ENCODE assay signal across 21 cellular contexts in genomic region chr13:88153353-88153752, GRCh38.
DNase-seq lines count a peak whose midpoint lies in the region; ATAC-seq and TF ChIP-seq lines count a peak whose summit lies in the region.
"Had no signal": no experiment of that assay in that cellular context is flagged by ENCODE, and none has a peak within 500 bp of the region (broad histone marks: within the 10 kb centered on the region; RNA-seq: fewer than 3 reads in every experiment).

No MANE protein-coding gene starts in this region.

- H3K4me3 ChIP-seq in SK-N-SH (ENCODE audit: low read depth in 2 of 2, low read length in 1 of 2), result no peak overlapping the region
- H3K4me3 ChIP-seq in MG63, result no peak overlapping the region
- no peak overlapping the region for H3K4me3 ChIP-seq in mucosa of descending colon
- H3K4me3 ChIP-seq: BLaER1, GM12878, GM23338, HAP-1 had no signal

- CTCF ChIA-PET in SK-N-SH (lab: Yijun Ruan, JAX), result no interaction called here

- H3K4me1 ChIP-seq in SK-N-SH (ENCODE audit: control insufficient read depth in 1 of 2, insufficient read depth in 2 of 2, low read depth in 1 of 2, low read length in 1 of 2), result no peaks in the 10 kb centered on the region; a peak in 1 of 4 replicates
- H3K4me1 ChIP-seq in foreskin keratinocyte, result no peaks in the 10 kb centered on the region
- no peaks in the 10 kb centered on the region for H3K4me1 ChIP-seq in mucosa of descending colon (ENCODE audit: low read depth)
- H3K4me1 ChIP-seq: BLaER1, Caco-2, HAP-1 had no signal

- H4K20me1 ChIP-seq in SK-N-SH (ENCODE audit: insufficient read depth), result no peaks in the 10 kb centered on the region
- H4K20me1 ChIP-seq: BLaER1 had no signal

- no peak overlapping the region for H3K4me2 ChIP-seq in SK-N-SH
- H3K4me2 ChIP-seq: BLaER1, GM23338 had no signal

- no peak overlapping the region for H3K9ac ChIP-seq in SK-N-SH
- H3K9ac ChIP-seq: BLaER1 had no signal

- no peaks in the 10 kb centered on the region for H3K9me3 ChIP-seq in SK-N-SH
- no peaks in the 10 kb centered on the region for H3K9me3 ChIP-seq in MG63
- peaks cover 5% of the 10 kb centered on the region for H3K9me3 ChIP-seq in mucosa of descending colon
- H3K9me3 ChIP-seq: Caco-2, HAP-1 had no signal

- no peak for TF ChIP-seq EP300 in SK-N-SH (IDR thresholded peaks at IDR 0.05; ENCODE audit: borderline replicate concordance in 1 of 2, low read depth in 1 of 2, low read length in 1 of 2)

- no peaks in the 10 kb centered on the region for H3K27me3 ChIP-seq in SK-N-SH (ENCODE audit: insufficient read depth)
- no peaks in the 10 kb centered on the region for H3K27me3 ChIP-seq in MG63
- no peaks in the 10 kb centered on the region for H3K27me3 ChIP-seq in foreskin keratinocyte
- H3K27me3 ChIP-seq: BLaER1 had no signal

- H2AFZ ChIP-seq in SK-N-SH (ENCODE audit: low read depth), result no peak overlapping the region
- H2AFZ ChIP-seq: GM23338 had no signal

- TF ChIP-seq CTCF in SK-N-SH (IDR thresholded peaks at IDR 0.05) (no peak), foreskin keratinocyte (conservative IDR thresholded peaks at IDR 0.05) (no peak), mucosa of descending colon (IDR thresholded peaks at IDR 0.05) (no peak)

- H3K9me2 ChIP-seq in SK-N-SH, result no peaks in the 10 kb centered on the region

- WGBS in SK-N-SH (ENCODE audit: low lambda C conversion rate), result 48% methylated on average over 7 of the region's 8 CpGs

- no peaks in the 10 kb centered on the region for H3K79me2 ChIP-seq in SK-N-SH (ENCODE audit: insufficient read depth)

- H3K36me3 ChIP-seq in SK-N-SH (replicated peaks in 1 of 2; ENCODE audit: control insufficient read depth in 1 of 2, insufficient read depth in 2 of 2, low read length in 1 of 2) (no peaks in the 10 kb centered on the region), MG63 (no peaks in the 10 kb centered on the region), mucosa of descending colon (ENCODE audit: low read depth) (no peaks in the 10 kb centered on the region)
- H3K36me3 ChIP-seq: BLaER1, HAP-1 had no signal

- no peaks in the 10 kb centered on the region for H3F3A ChIP-seq in SK-N-SH (replicated peaks; ENCODE audit: insufficient read depth)

- DNase-seq in SK-N-SH, result no peak
- DNase-seq in MG63, result peak; percentile 2
- peak; percentile 11 to 49 for DNase-seq in foreskin keratinocyte
- DNase-seq in DMS153 (lab: John Stamatoyannopoulos, UW), result no peak
- DNase-seq in SW480 (ENCODE audit: low spot score), result no peak
- no peak for DNase-seq in mucosa of descending colon
- DNase-seq: Caco-2; CD4-positive, CD25-positive, alpha-beta regulatory T cell; CD8-positive, alpha-beta T cell; DMS79; EL; GDM1; HFFc6 had no signal

- POLR2A ChIA-PET in SK-N-SH (lab: Yijun Ruan, JAX), result no interaction called here

- TF ChIP-seq RAD21 in SK-N-SH (IDR thresholded peaks at IDR 0.05; ENCODE audit: low read length), result no peak

- H3K27ac ChIP-seq in SK-N-SH (ENCODE audit: low read depth in 2 of 2, low read length in 1 of 2) (no peak overlapping the region), foreskin keratinocyte (no peak overlapping the region)
- H3K27ac ChIP-seq: 22Rv1, BLaER1, C4-2B had no signal

- ATAC-seq in SK-N-SH treated with all-trans-retinoic acid at 6 μM for 48 hours (peak; percentile 45), foreskin keratinocyte (peak; percentile 92), GM21367 (IDR thresholded peaks at IDR 0.05; ENCODE audit: unreplicated experiment) (no peak), mucosa of descending colon (no peak)
- ATAC-seq: CD8-positive, alpha-beta T cell; GM12878; GM23338 had no signal

- intact Hi-C loops in mucosa of descending colon (cut with DNase I, micrococcal nuclease), result no loop called here

TF ChIP-seq in SK-N-SH treated with all-trans-retinoic acid at 6 μM for 48 hours, 23 proteins besides CTCF, POLR2A, EP300 and RAD21 (continues in another document):
- TF ChIP-seq POU6F1 (CRISPR knock-in tag; IDR thresholded peaks at IDR 0.05; ENCODE audit: borderline replicate concordance, low read depth), result no peak
- TF ChIP-seq ZNF565 (CRISPR knock-in tag; conservative IDR thresholded peaks at IDR 0.05; ENCODE audit: low read depth), result no peak
- TF ChIP-seq CSRNP3 (CRISPR knock-in tag; IDR thresholded peaks at IDR 0.05), result no peak
- no peak for TF ChIP-seq PPARA (CRISPR knock-in tag; IDR thresholded peaks at IDR 0.05; ENCODE audit: borderline replicate concordance)
- TF ChIP-seq TCF4 (CRISPR knock-in tag; IDR thresholded peaks at IDR 0.05; ENCODE audit: borderline replicate concordance), result no peak
- TF ChIP-seq GLIS3 (CRISPR knock-in tag; IDR thresholded peaks at IDR 0.05), result no peak
- no peak for TF ChIP-seq ZFP3 (CRISPR knock-in tag; IDR thresholded peaks at IDR 0.05)
- no peak for TF ChIP-seq ESRRG (CRISPR knock-in tag; IDR thresholded peaks at IDR 0.05)
- TF ChIP-seq ISL1 (CRISPR knock-in tag; IDR thresholded peaks at IDR 0.05), result no peak

TF ChIP-seq in SK-N-SH, 30 proteins besides CTCF, POLR2A, EP300 and RAD21:
- TF ChIP-seq MAX (IDR thresholded peaks at IDR 0.05; ENCODE audit: low read depth) (no peak), YY1 (IDR thresholded peaks at IDR 0.05; ENCODE audit: low read depth) (no peak), FOXJ3 (CRISPR knock-in tag; IDR thresholded peaks at IDR 0.05) (no peak), RCOR1 (IDR thresholded peaks at IDR 0.05; ENCODE audit: low read length) (no peak), ELF1 (IDR thresholded peaks at IDR 0.05) (no peak), USF1 (IDR thresholded peaks at IDR 0.05; ENCODE audit: borderline replicate concordance, low read depth) (no peak), PBX3 (IDR thresholded peaks at IDR 0.05) (no peak), JUND (IDR thresholded peaks at IDR 0.05) (no peak), MXI1 (IDR thresholded peaks at IDR 0.05; ENCODE audit: low read depth, low read length) (no peak), GABPA (IDR thresholded peaks at IDR 0.05; ENCODE audit: low read depth) (no peak), MEF2A (IDR thresholded peaks at IDR 0.05; ENCODE audit: borderline replicate concordance, low read depth) (no peak), TAF1 (IDR thresholded peaks at IDR 0.05; ENCODE audit: borderline replicate concordance, low read depth, low read length) (no peak), ZBTB33 (IDR thresholded peaks at IDR 0.05; ENCODE audit: borderline replicate concordance, low read depth) (no peak)
- TF ChIP-seq, protein P1, sequence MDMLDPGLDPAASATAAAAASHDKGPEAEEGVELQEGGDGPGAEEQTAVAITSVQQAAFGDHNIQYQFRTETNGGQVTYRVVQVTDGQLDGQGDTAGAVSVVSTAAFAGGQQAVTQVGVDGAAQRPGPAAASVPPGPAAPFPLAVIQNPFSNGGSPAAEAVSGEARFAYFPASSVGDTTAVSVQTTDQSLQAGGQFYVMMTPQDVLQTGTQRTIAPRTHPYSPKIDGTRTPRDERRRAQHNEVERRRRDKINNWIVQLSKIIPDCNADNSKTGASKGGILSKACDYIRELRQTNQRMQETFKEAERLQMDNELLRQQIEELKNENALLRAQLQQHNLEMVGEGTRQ (IDR thresholded peaks at IDR 0.05; ENCODE audit: borderline replicate concordance, low read depth, low read length), result no peak

Comparison
In these comparisons a context has a peak if more than half of its experiments do, and no peak if none do; other contexts are left out.
1. ATAC-seq: peak in SK-N-SH treated with all-trans-retinoic acid at 6 μM for 48 hours (single experiment) and foreskin keratinocyte (single experiment); none in GM21367 (single experiment) and mucosa of descending colon (single experiment).
2. DNase-seq: peak in MG63 (single experiment) and foreskin keratinocyte (2 of 2); none in SK-N-SH (single experiment), DMS153 (single experiment), SW480 (single experiment) and mucosa of descending colon (0 of 3).